In genomic region chr10:69703256-69703655, GRCh38 we compare ENCODE assay signal across 20 cellular contexts.
DNase-seq lines count a peak whose midpoint lies in the region; TF ChIP-seq lines count a peak whose summit lies in the region.
"Had no signal": no experiment of that assay in that cellular context is flagged by ENCODE, and none has a peak within 500 bp of the region (broad histone marks: within the 10 kb centered on the region; RNA-seq: fewer than 3 reads in every experiment).

No MANE protein-coding gene starts in this region.

- H3K4me2 ChIP-seq in trophoblast cell (ENCODE audit: low read length): no peak overlapping the region
- H3K4me2 ChIP-seq: SK-N-SH had no signal

- no peak overlapping the region for H3K14ac ChIP-seq in trophoblast cell (ENCODE audit: low read length)

- H3K4ac ChIP-seq in trophoblast cell (ENCODE audit: low read depth, low read length): no peak overlapping the region

- peak; percentile 22 for DNase-seq in AG10803 (ENCODE audit: low read depth)
- DNase-seq in RPMI7951 (ENCODE audit: low read depth): peak; percentile 23
- no peak for DNase-seq in epithelial cell of prostate (ENCODE audit: low read depth, low spot score)
- DNase-seq in non-pigmented ciliary epithelial cell (ENCODE audit: low read depth): peak; percentile 40
- no peak for DNase-seq in AG08396 (ENCODE audit: low spot score)
- DNase-seq in trophoblast cell: no peak
- no peak for DNase-seq in central memory CD4-positive, alpha-beta T cell
- no peak for DNase-seq in NCI-H128 (lab: John Stamatoyannopoulos, UW; ENCODE audit: unreplicated experiment)
- DNase-seq: CD4-positive, alpha-beta T cell; DMS79 treated with DMSO at 0.1 percent for 48 hours; GDM1; NCI-H1417 treated with DMSO at 0.1 percent for 48 hours; NCI-H1930; NCI-H2171; NCI-H510A; NCI-H82; Right ventricle myocardium superior; SK-N-SH had no signal

- TF ChIP-seq CTCF in AG10803 (conservative IDR thresholded peaks at IDR 0.05; ENCODE audit: low read length): no peak

- no peak overlapping the region for H4K91ac ChIP-seq in trophoblast cell (ENCODE audit: low read depth, low read length)

- H3K27ac ChIP-seq in epithelial cell of prostate: peak overlapping the region; percentile 79
- H3K27ac ChIP-seq in trophoblast cell (ENCODE audit: low read depth, low read length): no peak overlapping the region

- no peaks in the 10 kb centered on the region for H3K79me1 ChIP-seq in trophoblast cell (ENCODE audit: low read length)

- H3K4me3 ChIP-seq in AG10803 (ENCODE audit: low read length): no peak overlapping the region
- H3K4me3 ChIP-seq in trophoblast cell (ENCODE audit: low read depth, low read length): no peak overlapping the region
- H3K4me3 ChIP-seq: GM12878, HAP-1 had no signal

- no peak overlapping the region for H2BK12ac ChIP-seq in trophoblast cell (ENCODE audit: low read length)

- H3K79me2 ChIP-seq in trophoblast cell (ENCODE audit: control insufficient read depth, insufficient read depth, low read length, poor library complexity): no peaks in the 10 kb centered on the region

- H3K9me3 ChIP-seq in trophoblast cell (ENCODE audit: insufficient read depth, low read depth, low read length): peaks cover 3% of the 10 kb centered on the region
- H3K9me3 ChIP-seq: HAP-1, SK-N-SH had no signal

- H2BK5ac ChIP-seq in trophoblast cell (ENCODE audit: low read depth, low read length, poor library complexity): no peak overlapping the region

- WGBS in trophoblast cell (ENCODE audit: extremely low coverage, insufficient coverage, insufficient read length): no CpG with 5 or more reads among the region's 3 CpGs

- no peak overlapping the region for H3K9ac ChIP-seq in trophoblast cell (ENCODE audit: low read length)
- H3K9ac ChIP-seq: SK-N-SH had no signal

- no peaks in the 10 kb centered on the region for H3K4me1 ChIP-seq in trophoblast cell (ENCODE audit: control insufficient read depth in 1 of 2, insufficient read depth in 2 of 2, low read length in 2 of 2)
- H3K4me1 ChIP-seq: HAP-1 had no signal

- no peak overlapping the region for H3K23ac ChIP-seq in trophoblast cell (ENCODE audit: low read length)

- no peaks in the 10 kb centered on the region for H3K36me3 ChIP-seq in trophoblast cell (ENCODE audit: control insufficient read depth in 1 of 2, insufficient read depth in 2 of 2, low read length in 2 of 2)
- H3K36me3 ChIP-seq: HAP-1 had no signal

- no peak overlapping the region for H4K12ac ChIP-seq in trophoblast cell (ENCODE audit: low read depth, low read length)

- H3K27me3 ChIP-seq in trophoblast cell (ENCODE audit: insufficient read depth, low read length): no peaks in the 10 kb centered on the region

- H4K8ac ChIP-seq in trophoblast cell (ENCODE audit: low read depth, low read length): no peak overlapping the region

- H3K18ac ChIP-seq in trophoblast cell (ENCODE audit: low read length): no peak overlapping the region

- H2AFZ ChIP-seq in trophoblast cell (ENCODE audit: insufficient read depth, low read length, poor library complexity): no peak overlapping the region

- no peak overlapping the region for H2BK120ac ChIP-seq in trophoblast cell (ENCODE audit: insufficient read depth, low read length, poor library complexity)

- no peak overlapping the region for H2AK5ac ChIP-seq in trophoblast cell (ENCODE audit: low read length)

Comparison
In these comparisons a context has a peak if more than half of its experiments do, and no peak if none do; other contexts are left out.
1. DNase-seq: peak in AG10803 (single experiment), RPMI7951 (single experiment) and non-pigmented ciliary epithelial cell (single experiment); none in epithelial cell of prostate (single experiment), AG08396 (single experiment), trophoblast cell (0 of 2), central memory CD4-positive, alpha-beta T cell (single experiment) and NCI-H128 (single experiment).